Comparison of ENCODE assay signal across 9 cellular contexts in genomic region chr1:161613142-161613515, GRCh38. TPM values are rescaled to one million over a fixed set of nuclear protein-coding genes. Genes with fewer than 3 reads are reported as not detected.
A peak's percentile ranks its signal among the peaks of the same experiment; 100 is the strongest.
DNase-seq lines count a peak whose midpoint lies in the region; TF ChIP-seq lines count a peak whose summit lies in the region.
"Not testable (repeated sequence)": the region's sequence is repeated elsewhere in the genome, so short reads cannot be mapped to it uniquely, and the experiment has no call there.
"Had no signal": no experiment of that assay in that cellular context is flagged by ENCODE, and none has a peak within 500 bp of the region (broad histone marks: within the 10 kb centered on the region; RNA-seq: fewer than 3 reads in every experiment).

No MANE protein-coding gene starts in this region.

- not testable (repeated sequence) for H3K79me2 ChIP-seq in OCI-LY1 (ENCODE audit: insufficient read depth, low read length)

- intact Hi-C loops in A673 (cut with micrococcal nuclease; ENCODE audit: unreplicated experiment), result loop anchor here (10.0 kb wide), 1 partner anchor 78 kb away; no protein-coding TSS in a partner anchor
- intact Hi-C loops in MCF 10A (cut with micrococcal nuclease), result loop anchor here (2.0 kb wide), 1 partner anchor 82 kb away; no protein-coding TSS in a partner anchor

- peaks cover 22% of the 10 kb centered on the region for H3K4me1 Mint-ChIP-seq in activated CD4-positive, alpha-beta T cell treated with anti-CD3 and anti-CD28 coated beads, Interleukin-2, amount 10 ng/mL, durations not matched to agents 7 days and 5 days
- not testable (repeated sequence) for H3K4me1 Mint-ChIP-seq in MCF 10A (ENCODE audit: insufficient read depth, unreplicated experiment)
- peaks cover 10% of the 10 kb centered on the region for H3K4me1 Mint-ChIP-seq in mesothelial cell of epicardium

- not testable (repeated sequence) for H3K4me1 ChIP-seq in A673 (ENCODE audit: insufficient read depth, low read length, poor library complexity, severe bottlenecking); ES-I3 (ENCODE audit: insufficient read depth, low read length); OCI-LY1 (ENCODE audit: insufficient read depth, low read length, severe bottlenecking); skeletal muscle tissue (ENCODE audit: control insufficient read depth in 3 of 3, insufficient read depth in 3 of 3, low read length in 3 of 3)

- H3K9me2 ChIP-seq in OCI-LY1 (ENCODE audit: low read depth, low read length), result not testable (repeated sequence)

- H3K9me3 Mint-ChIP-seq in activated CD4-positive, alpha-beta T cell treated with anti-CD3 and anti-CD28 coated beads, Interleukin-2, amount 10 ng/mL, durations not matched to agents 7 days and 5 days; MCF 10A (ENCODE audit: unreplicated experiment); mesothelial cell of epicardium: not testable (repeated sequence)

- H3K9ac ChIP-seq in ES-I3 (ENCODE audit: low read depth, low read length), result peak overlapping the region; percentile 64; the same call in 1 of the 2 replicates
- not testable (repeated sequence) for H3K9ac ChIP-seq in OCI-LY1 (ENCODE audit: low read length); skeletal muscle tissue (ENCODE audit: low read depth in 1 of 3, low read length in 3 of 3)

- POLR2A ChIA-PET in A673 (lab: Charles Lee; ENCODE audit: low non-redundant PET); activated CD4-positive, alpha-beta T cell treated with anti-CD3 and anti-CD28 coated beads, Interleukin-2, amount 10 ng/mL, durations not matched to agents 7 days and 5 days (lab: Charles Lee): not testable (repeated sequence)
- POLR2A ChIA-PET in MCF 10A (lab: Yijun Ruan, JAX), result interaction anchor here (0.6 to 1.8 kb wide), 6 partner anchors 8 to 787 kb away, joined by 3 to 22 read pairs (median 6); partner anchors contain the start of gene DUSP12

- H3F3A ChIP-seq in OCI-LY1 (ENCODE audit: insufficient read depth, low read length), result not testable (repeated sequence)

- not testable (repeated sequence) for H3K27me3 ChIP-seq in A673 (replicated peaks; ENCODE audit: insufficient read depth, low read depth, low read length, poor library complexity); OCI-LY1 (ENCODE audit: insufficient read depth, low read length); skeletal muscle tissue (ENCODE audit: control insufficient read depth in 3 of 3, insufficient read depth in 3 of 3, low read length in 3 of 3)

- not testable (repeated sequence) for TF ChIP-seq CTCF in A673 (conservative IDR thresholded peaks at IDR 0.05; ENCODE audit: low read depth, low read length); OCI-LY1 (IDR thresholded peaks at IDR 0.05; ENCODE audit: low read length); MCF 10A (IDR thresholded peaks at IDR 0.05; ENCODE audit: unreplicated experiment); fibroblast of the aortic adventitia (IDR thresholded peaks at IDR 0.05; ENCODE audit: insufficient read depth, low read length); mesothelial cell of epicardium (IDR thresholded peaks at IDR 0.05; ENCODE audit: unreplicated experiment)

- H3K27me3 Mint-ChIP-seq in activated CD4-positive, alpha-beta T cell treated with anti-CD3 and anti-CD28 coated beads, Interleukin-2, amount 10 ng/mL, durations not matched to agents 7 days and 5 days, result peaks cover 18% of the 10 kb centered on the region
- not testable (repeated sequence) for H3K27me3 Mint-ChIP-seq in MCF 10A (ENCODE audit: insufficient read depth, unreplicated experiment)
- H3K27me3 Mint-ChIP-seq in mesothelial cell of epicardium (ENCODE audit: low read depth), result peaks cover 27% of the 10 kb centered on the region

- H3K27ac Mint-ChIP-seq in activated CD4-positive, alpha-beta T cell treated with anti-CD3 and anti-CD28 coated beads, Interleukin-2, amount 10 ng/mL, durations not matched to agents 7 days and 5 days, result peak overlapping the region; percentile 91
- H3K27ac Mint-ChIP-seq in MCF 10A (ENCODE audit: low read depth, unreplicated experiment) (peak overlapping the region; percentile 91), mesothelial cell of epicardium (peak overlapping the region; percentile 90)

- not testable (repeated sequence) for H3K36me3 ChIP-seq in A673 (ENCODE audit: insufficient read depth, low read length, poor library complexity, severe bottlenecking); ES-I3 (ENCODE audit: insufficient read depth, low read length); OCI-LY1 (ENCODE audit: insufficient read depth, low read length); skeletal muscle tissue (ENCODE audit: control insufficient read depth in 3 of 3, insufficient read depth in 3 of 3, low read length in 3 of 3)

- DNase-seq in A673 (ENCODE audit: low spot score), result peak; percentile 32
- not testable (repeated sequence) for DNase-seq in activated CD4-positive, alpha-beta T cell treated with anti-CD3 and anti-CD28 coated beads, Interleukin-2, amount 10 ng/mL, durations not matched to agents 7 days and 5 days; mesothelial cell of epicardium (ENCODE audit: low spot score in 2 of 2, unreplicated experiment in 2 of 2)
- DNase-seq in MCF 10A (ENCODE audit: unreplicated experiment), result peak; percentile 9
- peak; percentile 12 for DNase-seq in fibroblast of the aortic adventitia (ENCODE audit: low read depth)

- not testable (repeated sequence) for H4K20me1 ChIP-seq in OCI-LY1 (ENCODE audit: insufficient read depth, low read length)

- not testable (repeated sequence) for H3K9me3 ChIP-seq in A673 (ENCODE audit: low read depth, low read length, poor library complexity, severe bottlenecking); ES-I3 (ENCODE audit: control insufficient read depth, insufficient read depth, low read length); OCI-LY1 (ENCODE audit: low read length); skeletal muscle tissue (ENCODE audit: control insufficient read depth in 3 of 3, low read length in 3 of 3)

- H3K36me3 Mint-ChIP-seq in activated CD4-positive, alpha-beta T cell treated with anti-CD3 and anti-CD28 coated beads, Interleukin-2, amount 10 ng/mL, durations not matched to agents 7 days and 5 days (ENCODE audit: low read depth); mesothelial cell of epicardium: not testable (repeated sequence)
- H3K36me3 Mint-ChIP-seq in MCF 10A (ENCODE audit: insufficient read depth, unreplicated experiment), result peaks cover 14% of the 10 kb centered on the region

- CTCF ChIA-PET in A673 (lab: Charles Lee); activated CD4-positive, alpha-beta T cell treated with anti-CD3 and anti-CD28 coated beads, Interleukin-2, amount 10 ng/mL, durations not matched to agents 7 days and 5 days (lab: Charles Lee); MCF 10A (lab: Yijun Ruan, JAX): not testable (repeated sequence)

- H2AFZ ChIP-seq in OCI-LY1 (ENCODE audit: low read length), result not testable (repeated sequence)

- peak overlapping the region; percentile 54 for H3K4me3 ChIP-seq in A673 (ENCODE audit: low read depth, low read length, poor library complexity, severe bottlenecking)
- H3K4me3 ChIP-seq in OCI-LY1 (ENCODE audit: low read depth, low read length, poor library complexity, severe bottlenecking); fibroblast of the aortic adventitia (ENCODE audit: low read depth, low read length); skeletal muscle tissue (ENCODE audit: low read length in 3 of 3): not testable (repeated sequence)

- 0 out of 2 replicates have a peak overlapping the region, but pooled peaks have one; percentile 89 for H3K4me2 ChIP-seq in OCI-LY1 (ENCODE audit: low read length)

- H3K27ac ChIP-seq in A673 (ENCODE audit: low read depth, low read length, poor library complexity, severe bottlenecking) (peak overlapping the region; percentile 88), skeletal muscle tissue (ENCODE audit: low read depth, low read length) (peak overlapping the region; percentile 51)
- not testable (repeated sequence) for H3K27ac ChIP-seq in OCI-LY1 (ENCODE audit: low read depth, low read length, poor library complexity, severe bottlenecking)

- H3K4me3 Mint-ChIP-seq in activated CD4-positive, alpha-beta T cell treated with anti-CD3 and anti-CD28 coated beads, Interleukin-2, amount 10 ng/mL, durations not matched to agents 7 days and 5 days, result peak overlapping the region; percentile 87
- H3K4me3 Mint-ChIP-seq in MCF 10A (ENCODE audit: unreplicated experiment), result peak overlapping the region; percentile 89
- peak overlapping the region; percentile 84 for H3K4me3 Mint-ChIP-seq in mesothelial cell of epicardium

- not testable (repeated sequence) for BruUV-seq in A673 (replicated peaks; lab: Mats Ljungman, UMichigan); MCF 10A (replicated peaks; lab: Mats Ljungman, UMichigan)

RNA-seq across cellular contexts. Expression of gene FCGR3B, which starts 17.8 kb away (rescaled TPM):
- total RNA-seq in A673 (2021) (not detected in 2 replicates), MCF 10A (2022) (not detected in 2 replicates), fibroblast of the aortic adventitia (ENCODE audit: low replicate concordance) (not detected in 2 replicates), mesothelial cell of epicardium (not detected in 3 replicates), skeletal muscle tissue (2.6 TPM)
- not detected for total RNA-seq in activated CD4-positive, alpha-beta T cell treated with anti-CD3 and anti-CD28 coated beads, Interleukin-2, amount 10 ng/mL, durations not matched to agents 7 days and 5 days
- total RNA-seq: glomerular endothelial cell had no signal

RNA-seq across cellular contexts. Expression of gene FCGR2B, which starts 49.8 kb away (rescaled TPM):
- total RNA-seq in A673 (2021), result not detected in 2 replicates
- total RNA-seq in activated CD4-positive, alpha-beta T cell treated with anti-CD3 and anti-CD28 coated beads, Interleukin-2, amount 10 ng/mL, durations not matched to agents 7 days and 5 days, result not detected
- not detected in 2 replicates for total RNA-seq in MCF 10A (2022)
- total RNA-seq in fibroblast of the aortic adventitia (ENCODE audit: low replicate concordance), result not detected in 2 replicates
- total RNA-seq in mesothelial cell of epicardium, result not detected in 3 replicates
- total RNA-seq in skeletal muscle tissue, result 0.52 TPM
- total RNA-seq: glomerular endothelial cell had no signal
